Comparison of ENCODE assay signal across 31 cellular contexts in genomic region chr6:64040118-64040517, GRCh38.
"Had no signal": no experiment of that assay in that cellular context is flagged by ENCODE, and none has a peak within 500 bp of the region (broad histone marks: within the 10 kb centered on the region; RNA-seq: fewer than 3 reads in every experiment).

No MANE protein-coding gene starts in this region.

- H3K9me3 Mint-ChIP-seq: nephron; stimulated activated memory B cell treated with anti-CD40 and anti-IgM and Interleukin-4, amounts not matched to agents 10 μg/mL and 1 μg/mL and 100 μg/mL, for 72 hours; stimulated activated naive CD8-positive, alpha-beta T cell treated with anti-CD3 and anti-CD28 coated beads, Interleukin-15, amount 100 ng/mL, for 72 hours; type B pancreatic cell had no signal

- H3K4me3 Mint-ChIP-seq: naive thymus-derived CD4-positive, alpha-beta T cell; natural killer cell; nephron; neural progenitor cell; stimulated activated memory B cell treated with anti-CD40 and anti-IgM and Interleukin-4, amounts not matched to agents 10 μg/mL and 1 μg/mL and 100 μg/mL, for 72 hours; stimulated activated naive CD8-positive, alpha-beta T cell treated with anti-CD3 and anti-CD28 coated beads, Interleukin-15, amount 100 ng/mL, for 72 hours; type B pancreatic cell had no signal

- H3K4me3 ChIP-seq: neural progenitor cell, ovary, psoas muscle, spleen, suprapubic skin, testis, tibial artery, transverse colon, upper lobe of right lung, uterus had no signal

- H3K27me3 ChIP-seq: neural progenitor cell, ovary, spleen, suprapubic skin, testis, tibial artery, transverse colon, upper lobe of right lung, uterus had no signal

- H3K27ac Mint-ChIP-seq: naive thymus-derived CD4-positive, alpha-beta T cell; natural killer cell; neural progenitor cell; progenitor cell of endocrine pancreas; stimulated activated memory B cell treated with anti-CD40 and anti-IgM and Interleukin-4, amounts not matched to agents 10 μg/mL and 1 μg/mL and 100 μg/mL, for 72 hours; stimulated activated naive CD8-positive, alpha-beta T cell treated with anti-CD3 and anti-CD28 coated beads, Interleukin-15, amount 100 ng/mL, for 72 hours; type B pancreatic cell had no signal

- H3K27ac ChIP-seq: neural progenitor cell, ovary, parathyroid adenoma, psoas muscle, spleen, suprapubic skin, testis, tibial artery, transverse colon, upper lobe of right lung, uterus had no signal

- H3K9me3 ChIP-seq: ovary, psoas muscle, spleen, suprapubic skin, testis, tibial artery, transverse colon, upper lobe of right lung, uterus had no signal

- H3K79me2 ChIP-seq: parathyroid adenoma had no signal

- DNase-seq: naive thymus-derived CD4-positive, alpha-beta T cell; natural killer cell; occipital lobe; ovary; posterior cingulate gyrus; psoas muscle; right cardiac atrium; small intestine; spleen; stimulated activated CD4-positive, alpha-beta T cell treated with anti-CD3 and anti-CD28 coated beads, Interleukin-12 subunit alpha, Interleukin-12 subunit beta, amount 100 ng/mL, for 4 hours; stimulated activated CD4-positive, alpha-beta T cell treated with anti-CD3 and anti-CD28 coated beads, Interleukin-1b, Interleukin-23, amount 100 ng/mL, for 48 hours; stimulated activated CD4-positive, alpha-beta T cell treated with anti-CD3 and anti-CD28 coated beads, Interleukin-4, amount 100 ng/mL, for 1 hour; stimulated activated CD4-positive, alpha-beta T cell treated with anti-CD3 and anti-CD28 coated beads, Interleukin-4, amount 100 ng/mL, for 4 hours; stimulated activated CD8-positive, alpha-beta memory T cell treated with anti-CD3 and anti-CD28 coated beads, Interleukin-4, amount 100 ng/mL, for 48 hours; stimulated activated naive CD4-positive, alpha-beta T cell; stimulated activated naive CD8-positive, alpha-beta T cell treated with anti-CD3 and anti-CD28 coated beads, Interleukin-15, amount 100 ng/mL, for 72 hours; stimulated activated naive CD8-positive, alpha-beta T cell treated with anti-CD3 and anti-CD28 coated beads, Interleukin-15, Interleukin-2, amounts not matched to agents 100 U/mL and 50 U/mL, for 24 hours; substantia nigra; testis; tibial artery; transverse colon; upper lobe of right lung; uterus had no signal

- H3K9ac ChIP-seq: neural progenitor cell, parathyroid adenoma had no signal

- ATAC-seq: naive thymus-derived CD4-positive, alpha-beta T cell; natural killer cell; psoas muscle; right cardiac atrium; sciatic nerve; stimulated activated memory B cell treated with anti-CD40 and anti-IgM and Interleukin-4, amounts not matched to agents 10 μg/mL and 1 μg/mL and 100 μg/mL, for 72 hours; stimulated activated naive CD8-positive, alpha-beta T cell treated with anti-CD3 and anti-CD28 coated beads, Interleukin-15, amount 100 ng/mL, for 72 hours; stimulated activated naive CD8-positive, alpha-beta T cell treated with anti-CD3 and anti-CD28 coated beads, Interleukin-15, Interleukin-2, amounts not matched to agents 100 U/mL and 50 U/mL, for 24 hours; upper lobe of right lung had no signal

- H3K27me3 Mint-ChIP-seq: naive thymus-derived CD4-positive, alpha-beta T cell; progenitor cell of endocrine pancreas; stimulated activated memory B cell treated with anti-CD40 and anti-IgM and Interleukin-4, amounts not matched to agents 10 μg/mL and 1 μg/mL and 100 μg/mL, for 72 hours; stimulated activated naive CD8-positive, alpha-beta T cell treated with anti-CD3 and anti-CD28 coated beads, Interleukin-15, amount 100 ng/mL, for 72 hours; type B pancreatic cell had no signal

- H3K36me3 ChIP-seq: neural progenitor cell, ovary, spleen, suprapubic skin, tibial artery, transverse colon, upper lobe of right lung, uterus had no signal

- H3K36me3 Mint-ChIP-seq: naive thymus-derived CD4-positive, alpha-beta T cell; natural killer cell; neural progenitor cell; stimulated activated memory B cell treated with anti-CD40 and anti-IgM and Interleukin-4, amounts not matched to agents 10 μg/mL and 1 μg/mL and 100 μg/mL, for 72 hours; type B pancreatic cell had no signal

- H3K4me2 ChIP-seq: neural progenitor cell had no signal

- H3K4me1 ChIP-seq: neural progenitor cell, parathyroid adenoma, psoas muscle, spleen, suprapubic skin, testis, tibial artery, upper lobe of right lung, uterus had no signal

- H2AFZ ChIP-seq: neural progenitor cell, parathyroid adenoma had no signal

- H3K4me1 Mint-ChIP-seq: naive thymus-derived CD4-positive, alpha-beta T cell; natural killer cell; neural progenitor cell; stimulated activated memory B cell treated with anti-CD40 and anti-IgM and Interleukin-4, amounts not matched to agents 10 μg/mL and 1 μg/mL and 100 μg/mL, for 72 hours; stimulated activated naive CD8-positive, alpha-beta T cell treated with anti-CD3 and anti-CD28 coated beads, Interleukin-15, amount 100 ng/mL, for 72 hours had no signal
